Comparison of ENCODE assay signal across 8 cellular contexts in genomic region chr17:57861737-57862409, GRCh38. TPM values are rescaled to one million over a fixed set of nuclear protein-coding genes. Genes with fewer than 3 reads are reported as not detected.
DNase-seq lines count a peak whose midpoint lies in the region; ATAC-seq, FAIRE-seq and TF ChIP-seq lines count a peak whose summit lies in the region.

No MANE protein-coding gene starts in this region.

- H3K27ac ChIP-seq in K562 (ENCODE audit: extremely low read depth, low read depth, low read length): no peak overlapping the region
- H3K27ac ChIP-seq in iPS-20b (ENCODE audit: low read length): no peak overlapping the region
- peak overlapping the region; percentile 39 to 86 for H3K27ac ChIP-seq in small intestine (ENCODE audit: low read depth in 1 of 2, low read length in 1 of 2)

- peak; percentile 40 for DNase-seq in NCI-H748 (lab: John Stamatoyannopoulos, UW; ENCODE audit: unreplicated experiment)
- DNase-seq in NCI-H748 treated with DMSO at 0.1 percent for 48 hours (lab: John Stamatoyannopoulos, UW): no peak
- no peak for DNase-seq in K562 (ENCODE audit: extremely low read depth in 1 of 4, low spot score in 3 of 4)
- DNase-seq in small intestine: peak; percentile 85
- no peak for DNase-seq in kidney glomerular epithelial cell (lab: John Stamatoyannopoulos, UW)
- no peak for DNase-seq in H54 (ENCODE audit: insufficient read length, low spot score)
- DNase-seq in NCI-H510A (lab: John Stamatoyannopoulos, UW): no peak

- 0 out of 2 replicates have a peak overlapping the region, but pooled peaks have one; percentile 22 for H2AFZ ChIP-seq in K562 (ENCODE audit: low read depth, low read length)

- no peak for TF ChIP-seq POLR2A in K562 (conservative IDR thresholded peaks at IDR 0.05)
- TF ChIP-seq POLR2A in H54 (IDR thresholded peaks at IDR 0.05; ENCODE audit: low read depth, low read length): no peak

- ATAC-seq in K562: no peak

- TF ChIP-seq EP300 in K562 (IDR thresholded peaks at IDR 0.05; ENCODE audit: low read length): no peak

- no peak for FAIRE-seq in K562 (lab: Jason Lieb, UNC)
- no peak for FAIRE-seq in small intestine (lab: Jason Lieb, UNC)
- FAIRE-seq in H54 (lab: Jason Lieb, UNC): no peak

- peaks cover 0 to 8% of the 10 kb centered on the region in 2 experiments; a peak in 1 of 5 replicates for H3K27me3 ChIP-seq in K562 (ENCODE audit: control insufficient read depth in 2 of 2, insufficient read depth in 2 of 2, low read length in 2 of 2)
- H3K27me3 ChIP-seq in iPS-20b (ENCODE audit: insufficient read depth, low read length): peaks cover 49% of the 10 kb centered on the region
- no peaks in the 10 kb centered on the region for H3K27me3 ChIP-seq in small intestine (ENCODE audit: control insufficient read depth in 2 of 2, insufficient read depth in 2 of 2, low read length in 2 of 2)

- no peak overlapping the region for H3K4me2 ChIP-seq in K562 (ENCODE audit: insufficient read depth, low read length)

- CTCF ChIA-PET in K562 (lab: Yijun Ruan, JAX; ENCODE audit: low intra/inter-chr PET ratio): no interaction called here

- H3K9me3 ChIP-seq in K562 (replicated peaks; ENCODE audit: control insufficient read depth, insufficient read depth, low read depth, low read length): no peaks in the 10 kb centered on the region
- H3K9me3 ChIP-seq in iPS-20b (ENCODE audit: insufficient read depth, low read depth, low read length): no peaks in the 10 kb centered on the region
- H3K9me3 ChIP-seq in small intestine (ENCODE audit: control insufficient read depth, low read depth): no peaks in the 10 kb centered on the region

- H3K9me1 ChIP-seq in K562 (ENCODE audit: control insufficient read depth, insufficient read depth, low read length): no peaks in the 10 kb centered on the region

- intact Hi-C loops in K562 (cut with micrococcal nuclease): no loop called here

- BruUV-seq in K562 (replicated peaks; lab: Mats Ljungman, UMichigan): no TSS peak

- TF ChIP-seq CTCF in K562 (IDR thresholded peaks at IDR 0.05 in 2 of 3, conservative IDR thresholded peaks at IDR 0.05 in 1 of 3; ENCODE audit: insufficient read depth in 2 of 3, low read depth in 1 of 3, low read length in 3 of 3): no peak

- POLR2A ChIA-PET in K562 (lab: Yijun Ruan, JAX): interaction anchor here (2.5 kb wide), 1 partner anchor 9 kb away, joined by 8 read pairs; no protein-coding TSS in a partner anchor

- H3K4me1 ChIP-seq in K562 (replicated peaks in 1 of 2; ENCODE audit: control insufficient read depth in 2 of 2, insufficient read depth in 2 of 2, low read length in 2 of 2) (peaks cover 11 to 25% of the 10 kb centered on the region in 2 experiments), iPS-20b (ENCODE audit: insufficient read depth, low read length) (peaks cover 19% of the 10 kb centered on the region), small intestine (ENCODE audit: control insufficient read depth in 2 of 2, insufficient read depth in 1 of 2, low read depth in 1 of 2, low read length in 1 of 2) (peaks cover 0 to 6% of the 10 kb centered on the region in 2 donors)

- no peak for TF ChIP-seq RAD21 in K562 (CRISPR knock-in tag; conservative IDR thresholded peaks at IDR 0.05 in 1 of 2, IDR thresholded peaks at IDR 0.05 in 1 of 2)

- H3K4me3 ChIP-seq in K562 (no peak overlapping the region), iPS-20b (ENCODE audit: low read length) (peak overlapping the region; percentile 69), small intestine (ENCODE audit: low read depth in 1 of 2, low read length in 2 of 2) (peak overlapping the region in 1 of 2 donors; percentile 46)

- in situ Hi-C loops in K562 (cut with MboI): no loop called here

- H3K36me3 ChIP-seq in K562 (ENCODE audit: control insufficient read depth, insufficient read depth, low read length) (no peaks in the 10 kb centered on the region), iPS-20b (ENCODE audit: insufficient read depth, low read depth, low read length) (no peaks in the 10 kb centered on the region), small intestine (ENCODE audit: control insufficient read depth in 2 of 2, insufficient read depth in 2 of 2, low read length in 2 of 2) (no peaks in the 10 kb centered on the region)

- no peak overlapping the region for H3K9ac ChIP-seq in K562 (ENCODE audit: insufficient read depth in 1 of 2, low read depth in 2 of 2, low read length in 2 of 2)
- H3K9ac ChIP-seq in iPS-20b (ENCODE audit: low read depth, low read length): peak overlapping the region; percentile 31; the same call in 1 of the 2 replicates

- no peaks in the 10 kb centered on the region for H4K20me1 ChIP-seq in K562 (replicated peaks; ENCODE audit: control insufficient read depth, insufficient read depth, low read length)

- 69% methylated on average over 11 of the region's 61 CpGs for whole genome bisulfite sequencing in K562 (ENCODE audit: insufficient coverage, low coverage, missing lambda C conversion rate)
- 7 to 11% (median 9%) methylated on average over 23 to 61 of the region's 61 CpGs for WGBS in small intestine, 3 donors

- no peaks in the 10 kb centered on the region for H3K79me2 ChIP-seq in K562 (ENCODE audit: control insufficient read depth, insufficient read depth, low read length)

TF ChIP-seq in K562, 482 proteins besides CTCF, POLR2A, EP300 and RAD21:
- TF ChIP-seq, protein P1, sequence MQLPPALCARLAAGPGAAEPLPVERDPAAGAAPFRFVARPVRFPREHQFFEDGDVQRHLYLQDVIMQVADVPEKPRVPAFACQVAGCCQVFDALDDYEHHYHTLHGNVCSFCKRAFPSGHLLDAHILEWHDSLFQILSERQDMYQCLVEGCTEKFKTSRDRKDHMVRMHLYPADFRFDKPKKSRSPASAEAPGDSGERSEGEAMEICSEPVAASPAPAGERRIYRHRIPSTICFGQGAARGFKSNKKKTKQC (CRISPR knock-in tag; IDR thresholded peaks at IDR 0.05): 0 out of 2 replicates have a peak, but pooled peaks have one; percentile 29
- peak; percentile 54 for TF ChIP-seq PCBP1 (IDR thresholded peaks at IDR 0.05; ENCODE audit: low read depth, low read length, poor library complexity, severe bottlenecking)
- peak; percentile 40; the same call in 1 of the 2 replicates for TF ChIP-seq ZBTB33 (CRISPR knock-in tag; IDR thresholded peaks at IDR 0.05)
- TF ChIP-seq MEF2D (tag; conservative IDR thresholded peaks at IDR 0.05; ENCODE audit: low read depth): no peak

RNA-seq across cellular contexts. Expression of gene MRPS23, which starts 12.0 kb away (rescaled TPM):
- total RNA-seq in K562 (2011; cell fraction: chromatin; rRNA removed; ENCODE audit: low replicate concordance): 21.2 and 27.1 TPM in 2 replicates
- total RNA-seq in K562 (2011; cell fraction: nucleolus; rRNA removed): 25.8 and 32.0 TPM in 2 replicates
- 25.9 and 39.0 TPM in 2 replicates for total RNA-seq in K562 (2011; cell fraction: nucleoplasm; rRNA removed)
- 59.1 and 83.0 TPM in 2 replicates for total RNA-seq in K562 (2014; rRNA removed)
- 109 and 125 TPM in 2 replicates for total RNA-seq in K562 (2014; rRNA removed; fragmentation: Illumina TruSeq; extraction: Trizol)
- 98.8 and 100.0 TPM in 2 replicates for total RNA-seq in K562 (2015; rRNA removed; fragmentation: Illumina TruSeq; extraction: Trizol)
- total RNA-seq in K562 (2021): 91.4 and 96.4 TPM in 2 replicates
- polyA plus RNA-seq in K562 (2011; rRNA removed): 63.6 and 79.0 TPM in 2 replicates
- 45.9 and 48.1 TPM in 2 replicates for polyA plus RNA-seq in K562 (2011; cell fraction: cytosol; rRNA removed)
- 25.2 and 27.4 TPM in 2 replicates for polyA plus RNA-seq in K562 (2011; cell fraction: nucleus; rRNA removed)
- 77.9 and 112 TPM in 2 replicates for polyA plus RNA-seq in K562 (2012)
- polyA plus RNA-seq in K562 (2014; fragmentation: Illumina TruSeq; extraction: Trizol): 92.9 and 114 TPM in 2 replicates
- polyA plus RNA-seq in K562 (2014; fragmentation: Nextera tagmentation; extraction: Ambion mirVana): 100 to 1,000 TPM; 233 to 298 TPM
- polyA plus RNA-seq in K562 (2014; rRNA removed): 105 and 127 TPM in 2 replicates
- polyA minus RNA-seq in K562 (2011; rRNA and poly(A)+ RNA removed): 31.4 and 34.5 TPM in 2 replicates
- 10.7 and 18.7 TPM in 2 replicates for polyA minus RNA-seq in K562 (2011; cell fraction: cytosol; rRNA and poly(A)+ RNA removed)
- 17.2 and 32.8 TPM in 2 replicates for polyA minus RNA-seq in K562 (2011; cell fraction: nucleus; rRNA and poly(A)+ RNA removed)
- polyA plus RNA-seq in small intestine: 10 to 100 TPM; 15.4 to 49.8 (median 15.9) TPM

Comparison
In these comparisons a context has a peak if more than half of its experiments do, and no peak if none do; other contexts are left out.
1. DNase-seq: peak in NCI-H748 (single experiment) and small intestine (single experiment); none in NCI-H748 treated with DMSO at 0.1 percent for 48 hours (single experiment), K562 (0 of 4), kidney glomerular epithelial cell (single experiment), H54 (single experiment) and NCI-H510A (single experiment).
2. H3K27ac ChIP-seq: peak in small intestine (2 of 2); none in K562 (single experiment) and iPS-20b (single experiment).